ENCODE assay signal across 13 cellular contexts in genomic region chr15:25797511-25798206, GRCh38.
DNase-seq lines count a peak whose midpoint lies in the region; ATAC-seq and TF ChIP-seq lines count a peak whose summit lies in the region.
"Had no signal": no experiment of that assay in that cellular context is flagged by ENCODE, and none has a peak within 500 bp of the region (broad histone marks: within the 10 kb centered on the region; RNA-seq: fewer than 3 reads in every experiment).

No MANE protein-coding gene starts in this region.

- H3K9me3 ChIP-seq in upper lobe of right lung, result no peaks in the 10 kb centered on the region

- no peak overlapping the region for H3K4me3 ChIP-seq in upper lobe of right lung
- H3K4me3 ChIP-seq: mucosa of descending colon, SK-N-MC had no signal

- no peak overlapping the region for H3K4me3 Mint-ChIP-seq in activated naive CD4-positive, alpha-beta T cell treated with anti-CD3 and anti-CD28 coated beads for 36 hours
- H3K4me3 Mint-ChIP-seq in dendritic cell treated with granulocyte-macrophage colony-stimulating factor and Interleukin-4, amounts not matched to agents 40 ng/mL and 50 ng/mL, for 4 days, result no peak overlapping the region
- H3K4me3 Mint-ChIP-seq in neural crest cell, result no peak overlapping the region

- no peaks in the 10 kb centered on the region for H3K27me3 ChIP-seq in upper lobe of right lung

- TF ChIP-seq CTCF in neural crest cell (conservative IDR thresholded peaks at IDR 0.05), result no peak
- no peak for TF ChIP-seq CTCF in upper lobe of right lung (IDR thresholded peaks at IDR 0.05)

- no peaks in the 10 kb centered on the region for H3K4me1 ChIP-seq in upper lobe of right lung

- no peaks in the 10 kb centered on the region for H3K9me3 Mint-ChIP-seq in activated naive CD4-positive, alpha-beta T cell treated with anti-CD3 and anti-CD28 coated beads, Interleukin-2, amount 50 U/mL, for 72 hours
- no peaks in the 10 kb centered on the region for H3K9me3 Mint-ChIP-seq in activated naive CD4-positive, alpha-beta T cell treated with anti-CD3 and anti-CD28 coated beads for 36 hours
- H3K9me3 Mint-ChIP-seq in dendritic cell treated with granulocyte-macrophage colony-stimulating factor and Interleukin-4, amounts not matched to agents 40 ng/mL and 50 ng/mL, for 4 days, result no peaks in the 10 kb centered on the region
- H3K9me3 Mint-ChIP-seq in neural crest cell, result no peaks in the 10 kb centered on the region

- intact Hi-C loops in activated naive CD4-positive, alpha-beta T cell treated with anti-CD3 and anti-CD28 coated beads for 36 hours (cut with micrococcal nuclease), result no loop called here
- intact Hi-C loops in dendritic cell treated with granulocyte-macrophage colony-stimulating factor and Interleukin-4, amounts not matched to agents 40 ng/mL and 50 ng/mL, for 4 days (cut with micrococcal nuclease), result no loop called here
- intact Hi-C loops in upper lobe of right lung (cut with DNase I), result no loop called here

- DNase-seq in activated naive CD4-positive, alpha-beta T cell treated with anti-CD3 and anti-CD28 coated beads, Interleukin-2, amount 50 U/mL, for 72 hours (ENCODE audit: low spot score in 2 of 2), result no peak
- DNase-seq in activated naive CD4-positive, alpha-beta T cell treated with anti-CD3 and anti-CD28 coated beads for 36 hours, result no peak
- DNase-seq in neural crest cell (ENCODE audit: low read depth, low spot score), result no peak
- DNase-seq in upper lobe of right lung, result peak; percentile 59
- DNase-seq in NCI-H1436 (lab: John Stamatoyannopoulos, UW), result no peak
- DNase-seq: effector CD4-positive, alpha-beta T cell; mucosa of descending colon; NCI-H2227 treated with DMSO at 0.1 percent for 48 hours; substantia nigra had no signal

- H3K4me1 Mint-ChIP-seq in activated naive CD4-positive, alpha-beta T cell treated with anti-CD3 and anti-CD28 coated beads for 36 hours (ENCODE audit: low read depth), result peaks cover 64% of the 10 kb centered on the region
- peaks cover 82% of the 10 kb centered on the region for H3K4me1 Mint-ChIP-seq in dendritic cell treated with granulocyte-macrophage colony-stimulating factor and Interleukin-4, amounts not matched to agents 40 ng/mL and 50 ng/mL, for 4 days (ENCODE audit: low read depth)
- H3K4me1 Mint-ChIP-seq in neural crest cell, result peaks cover 56% of the 10 kb centered on the region

- no peak overlapping the region for H3K27ac ChIP-seq in upper lobe of right lung
- H3K27ac ChIP-seq: SK-N-MC had no signal

- no peaks in the 10 kb centered on the region for H3K27me3 Mint-ChIP-seq in activated naive CD4-positive, alpha-beta T cell treated with anti-CD3 and anti-CD28 coated beads for 36 hours (ENCODE audit: low read depth)
- H3K27me3 Mint-ChIP-seq in dendritic cell treated with granulocyte-macrophage colony-stimulating factor and Interleukin-4, amounts not matched to agents 40 ng/mL and 50 ng/mL, for 4 days, result peaks cover 37% of the 10 kb centered on the region
- no peaks in the 10 kb centered on the region for H3K27me3 Mint-ChIP-seq in neural crest cell (ENCODE audit: low read depth)

- no peaks in the 10 kb centered on the region for H3K36me3 ChIP-seq in upper lobe of right lung

- H3K36me3 Mint-ChIP-seq in activated naive CD4-positive, alpha-beta T cell treated with anti-CD3 and anti-CD28 coated beads, Interleukin-2, amount 50 U/mL, for 72 hours, result peaks cover 0 to 4% of the 10 kb centered on the region in 2 donors
- peaks cover 2% of the 10 kb centered on the region for H3K36me3 Mint-ChIP-seq in activated naive CD4-positive, alpha-beta T cell treated with anti-CD3 and anti-CD28 coated beads for 36 hours (ENCODE audit: low read depth)
- H3K36me3 Mint-ChIP-seq in dendritic cell treated with granulocyte-macrophage colony-stimulating factor and Interleukin-4, amounts not matched to agents 40 ng/mL and 50 ng/mL, for 4 days (ENCODE audit: low read depth), result no peaks in the 10 kb centered on the region
- no peaks in the 10 kb centered on the region for H3K36me3 Mint-ChIP-seq in neural crest cell (ENCODE audit: low read depth)

- CTCF ChIA-PET in activated naive CD4-positive, alpha-beta T cell treated with anti-CD3 and anti-CD28 coated beads for 36 hours (lab: Charles Lee), result interaction anchor here (0.8 to 1.0 kb wide), 2 partner anchors 13 to 136 kb away, joined by 3 read pairs; no protein-coding TSS in a partner anchor

- H3K27ac Mint-ChIP-seq in activated naive CD4-positive, alpha-beta T cell treated with anti-CD3 and anti-CD28 coated beads, Interleukin-2, amount 50 U/mL, for 72 hours, result peak overlapping the region; percentile 43 to 68
- H3K27ac Mint-ChIP-seq in activated naive CD4-positive, alpha-beta T cell treated with anti-CD3 and anti-CD28 coated beads for 36 hours, result no peak overlapping the region
- peak overlapping the region; percentile 60 for H3K27ac Mint-ChIP-seq in dendritic cell treated with granulocyte-macrophage colony-stimulating factor and Interleukin-4, amounts not matched to agents 40 ng/mL and 50 ng/mL, for 4 days
- peak overlapping the region; percentile 67 for H3K27ac Mint-ChIP-seq in neural crest cell (ENCODE audit: unreplicated experiment)

- ATAC-seq in activated naive CD4-positive, alpha-beta T cell treated with anti-CD3 and anti-CD28 coated beads, Interleukin-2, amount 50 U/mL, for 72 hours, result no peak
- ATAC-seq in upper lobe of right lung, result no peak
- no peak for ATAC-seq in HG02870 (IDR thresholded peaks at IDR 0.05; ENCODE audit: unreplicated experiment)
- no peak for ATAC-seq in HG03571 (IDR thresholded peaks at IDR 0.05; ENCODE audit: unreplicated experiment)
- ATAC-seq: mucosa of descending colon had no signal
